ENCODE assay signal across 8 cellular contexts in genomic region chr6:135054575-135055498, GRCh38. TPM values are rescaled to one million over a fixed set of nuclear protein-coding genes. Genes with fewer than 3 reads are reported as not detected.
DNase-seq lines count a peak whose midpoint lies in the region; ATAC-seq, FAIRE-seq and TF ChIP-seq lines count a peak whose summit lies in the region.

Gene HBS1L, minus strand, starts transcription at chr6:135054822. Its CDS starts 131 bp downstream, at chr6:135054691.

- WGBS in H1 (ENCODE audit: extremely low coverage in 1 of 2, insufficient coverage in 1 of 2, insufficient read length in 1 of 2, insufficient replicate concordance in 2 of 2, low coverage in 1 of 2, low lambda C conversion rate in 2 of 2, missing lambda C conversion rate in 1 of 2), 2 experiments = 18% methylated on average over 52 of the region's 53 CpGs; no CpG with 5 or more reads in 1 of the 2 experiments

- H3K18ac ChIP-seq in H1 (ENCODE audit: extremely low read depth, low read length) = peak within 1 kb of the TSS; percentile 84

- POLR2A ChIA-PET in H1 (lab: Charles Lee; ENCODE audit: partially characterized antibody) = interaction anchor here (0.6 to 2.3 kb wide), 16 partner anchors 9 to 1477 kb away, joined by 3 to 10 read pairs (median 4); no protein-coding TSS in a partner anchor

- peak within 1 kb of the TSS; percentile 71 for H3K56ac ChIP-seq in H1 (replicated peaks; ENCODE audit: insufficient read length, low read depth, low read length)

- H3K4ac ChIP-seq in H1 (replicated peaks; ENCODE audit: insufficient read length, low read depth, low read length) = no peak within 1 kb of the TSS

- peak within 1 kb of the TSS; percentile 79; the same call in 1 of the 2 replicates for H2BK12ac ChIP-seq in H1 (ENCODE audit: low read depth, low read length)

- no peak within 1 kb of the TSS for H3K14ac ChIP-seq in H1 (ENCODE audit: insufficient read length)

- H3K4me1 Mint-ChIP-seq in activated CD8-positive, alpha-beta memory T cell treated with anti-CD3 and anti-CD28 coated beads, Interleukin-2, amount 10 ng/mL, durations not matched to agents 7 days and 5 days = peaks cover 37% of the 10 kb centered on the region
- peaks cover 18% of the 10 kb centered on the region for H3K4me1 Mint-ChIP-seq in memory B cell

- no peaks in the 10 kb centered on the region for H3K27me3 Mint-ChIP-seq in activated CD8-positive, alpha-beta memory T cell treated with anti-CD3 and anti-CD28 coated beads, Interleukin-2, amount 10 ng/mL, durations not matched to agents 7 days and 5 days
- H3K27me3 Mint-ChIP-seq in memory B cell = no peaks in the 10 kb centered on the region

- H4K91ac ChIP-seq in H1 (replicated peaks; ENCODE audit: insufficient read length, low read length) = peak within 1 kb of the TSS; percentile 48

- H3K9me3 Mint-ChIP-seq in activated CD8-positive, alpha-beta memory T cell treated with anti-CD3 and anti-CD28 coated beads, Interleukin-2, amount 10 ng/mL, durations not matched to agents 7 days and 5 days (ENCODE audit: low read depth) = no peaks in the 10 kb centered on the region
- no peaks in the 10 kb centered on the region for H3K9me3 Mint-ChIP-seq in memory B cell

- DNase-seq in COR-L47 (lab: John Stamatoyannopoulos, UW) = peak; percentile 89
- DNase-seq in HUDEP-2 (lab: John Stamatoyannopoulos, UW; ENCODE audit: unreplicated experiment in 76 of 76) = peak in 75 of 76 experiments; percentile 88 to 100 (median 99)
- DNase-seq in NT2/D1 (ENCODE audit: low read depth, low spot score) = peak; percentile 94
- peak; percentile 99 for DNase-seq in activated CD8-positive, alpha-beta memory T cell treated with anti-CD3 and anti-CD28 coated beads, Interleukin-2, amount 10 ng/mL, durations not matched to agents 7 days and 5 days
- DNase-seq in H1 (ENCODE audit: low read depth in 1 of 2, low spot score in 2 of 2) = peak; percentile 96 to 97
- peak; percentile 90 to 94 for DNase-seq in memory B cell (ENCODE audit: low spot score in 2 of 2)
- peak; percentile 92 for DNase-seq in stimulated activated CD8-positive, alpha-beta memory T cell treated with anti-CD3 and anti-CD28 coated beads, Interleukin-12 subunit alpha, Interleukin-12 subunit beta, amount 100 ng/mL, for 24 hours (ENCODE audit: extremely low read depth)

- H3K36me3 Mint-ChIP-seq in activated CD8-positive, alpha-beta memory T cell treated with anti-CD3 and anti-CD28 coated beads, Interleukin-2, amount 10 ng/mL, durations not matched to agents 7 days and 5 days = peaks cover 19% of the 10 kb centered on the region
- H3K36me3 Mint-ChIP-seq in memory B cell = peaks cover 6% of the 10 kb centered on the region

- H4K20me1 ChIP-seq in H1 (replicated peaks in 1 of 2; ENCODE audit: control insufficient read depth in 1 of 2, insufficient read depth in 2 of 2, low read length in 2 of 2) = no peaks in the 10 kb centered on the region

- H3K9me3 ChIP-seq in NT2/D1 (ENCODE audit: insufficient read depth, low read length) = no peaks in the 10 kb centered on the region
- H3K9me3 ChIP-seq in H1 (ENCODE audit: insufficient read depth in 2 of 2, low read depth in 1 of 2, low read length in 1 of 2) = no peaks in the 10 kb centered on the region

- H4K5ac ChIP-seq in H1 (ENCODE audit: insufficient read length, low read depth, low read length) = peak within 1 kb of the TSS; percentile 67

- H2BK20ac ChIP-seq in H1 (ENCODE audit: low read length) = no peak within 1 kb of the TSS

- H4K8ac ChIP-seq in H1 (ENCODE audit: extremely low read depth, insufficient read depth, low read length) = peak within 1 kb of the TSS; percentile 96

- peak within 1 kb of the TSS; percentile 94 for H3K27ac ChIP-seq in H1 (ENCODE audit: low read depth, low read length)

- H3K4me2 ChIP-seq in H1 (ENCODE audit: insufficient read depth in 1 of 2, low read depth in 2 of 2, low read length in 2 of 2) = peak within 1 kb of the TSS; percentile 48 to 91

- no peak within 1 kb of the TSS for H2AK5ac ChIP-seq in H1 (ENCODE audit: low read depth, low read length)

- H2BK15ac ChIP-seq in H1 (ENCODE audit: low read length) = 0 out of 2 replicates have a peak within 1 kb of the TSS, but pooled peaks have one; percentile 61

- CTCF ChIA-PET in activated CD8-positive, alpha-beta memory T cell treated with anti-CD3 and anti-CD28 coated beads, Interleukin-2, amount 10 ng/mL, durations not matched to agents 7 days and 5 days (lab: Charles Lee) = interaction anchor here (0.7 to 2.8 kb wide), 14 partner anchors 9 to 170 kb away, joined by 3 to 20 read pairs (median 4); no protein-coding TSS in a partner anchor
- CTCF ChIA-PET in H1 (lab: Charles Lee; ENCODE audit: partially characterized antibody) = interaction anchor here (0.9 to 3.1 kb wide), 4 partner anchors 33 to 1486 kb away, joined by 3 to 12 read pairs (median 6); no protein-coding TSS in a partner anchor

- peak within 1 kb of the TSS; percentile 96 for H2AFZ ChIP-seq in H1 (ENCODE audit: low read length)

- H3K23me2 ChIP-seq in H1 (ENCODE audit: low read depth, low read length) = peaks cover 6% of the 10 kb centered on the region; the same call in 1 of the 2 replicates

- no peak for TF ChIP-seq EP300 in H1 (IDR thresholded peaks at IDR 0.05; ENCODE audit: borderline replicate concordance in 1 of 2, low read depth in 2 of 2, low read length in 2 of 2)

- no peak within 1 kb of the TSS for H2BK120ac ChIP-seq in H1 (replicated peaks; ENCODE audit: low read depth, low read length)

- peak within 1 kb of the TSS; percentile 95 for H2BK5ac ChIP-seq in H1 (ENCODE audit: low read depth, low read length)

- H3K4me3 Mint-ChIP-seq in activated CD8-positive, alpha-beta memory T cell treated with anti-CD3 and anti-CD28 coated beads, Interleukin-2, amount 10 ng/mL, durations not matched to agents 7 days and 5 days = peak within 1 kb of the TSS; percentile 95
- H3K4me3 Mint-ChIP-seq in memory B cell = peak within 1 kb of the TSS; percentile 95

- peak within 1 kb of the TSS; percentile 92 for H3K27ac Mint-ChIP-seq in activated CD8-positive, alpha-beta memory T cell treated with anti-CD3 and anti-CD28 coated beads, Interleukin-2, amount 10 ng/mL, durations not matched to agents 7 days and 5 days
- peak within 1 kb of the TSS; percentile 100 for H3K27ac Mint-ChIP-seq in memory B cell

- peak; percentile 82 for FAIRE-seq in H1 (lab: Jason Lieb, UNC)

- H3K79me1 ChIP-seq in H1 (ENCODE audit: low read depth, low read length) = peaks cover 2% of the 10 kb centered on the region; the same call in 1 of the 2 replicates

- TF ChIP-seq RAD21 in H1 (IDR thresholded peaks at IDR 0.05 in 1 of 2, conservative IDR thresholded peaks at IDR 0.05 in 1 of 2; ENCODE audit: low read depth in 2 of 2, low read length in 2 of 2) = no peak

- H3K27me3 ChIP-seq in NT2/D1 (ENCODE audit: insufficient read depth, insufficient read length) (no peaks in the 10 kb centered on the region), H1 (replicated peaks in 1 of 4; ENCODE audit: control insufficient read depth in 3 of 4, extremely low read depth in 1 of 4, insufficient read depth in 3 of 4, low read length in 3 of 4) (no peaks in the 10 kb centered on the region)

- H3K79me2 ChIP-seq in H1 (ENCODE audit: control insufficient read depth in 1 of 2, insufficient read depth in 2 of 2, low read length in 2 of 2) = peaks cover 20 to 48% of the 10 kb centered on the region in 2 experiments

- H3K4me1 ChIP-seq in NT2/D1 (ENCODE audit: insufficient read depth, insufficient read length) (no peaks in the 10 kb centered on the region), H1 (replicated peaks in 1 of 4; ENCODE audit: control insufficient read depth in 3 of 4, insufficient read depth in 4 of 4, low read length in 3 of 4) (peaks cover 0 to 2% (median 1%) of the 10 kb centered on the region in 4 experiments; a peak in 4 of 7 replicates)

- peak; percentile 91 to 94 for TF ChIP-seq POLR2A in H1 (IDR thresholded peaks at IDR 0.05; ENCODE audit: control extremely low read depth in 1 of 2, low read depth in 2 of 2, low read length in 2 of 2)

- H3K9ac ChIP-seq in NT2/D1 (ENCODE audit: insufficient read length, low read depth) (peak within 1 kb of the TSS; percentile 94), H1 (replicated peaks in 1 of 4; ENCODE audit: extremely low read depth in 1 of 4, low read depth in 3 of 4, low read length in 3 of 4) (peak within 1 kb of the TSS; percentile 91 to 99 (median 96))

- no peak for TF ChIP-seq CTCF in H1 (IDR thresholded peaks at IDR 0.05; ENCODE audit: control extremely low read depth in 1 of 3, insufficient read depth in 1 of 3, low read depth in 1 of 3, low read length in 3 of 3)

- no peak within 1 kb of the TSS for H3K23ac ChIP-seq in H1 (ENCODE audit: insufficient read length)

- ATAC-seq in GM21381 (IDR thresholded peaks at IDR 0.05; ENCODE audit: unreplicated experiment) (peak; percentile 97), memory B cell (ENCODE audit: low read depth) (peak; percentile 95)
- peak; percentile 98 for ATAC-seq in activated CD8-positive, alpha-beta memory T cell treated with anti-CD3 and anti-CD28 coated beads, Interleukin-2, amount 10 ng/mL, durations not matched to agents 7 days and 5 days

- peaks cover 3% of the 10 kb centered on the region for H3K36me3 ChIP-seq in NT2/D1 (ENCODE audit: insufficient read depth, insufficient read length, low read length)
- H3K36me3 ChIP-seq in H1 (ENCODE audit: control insufficient read depth in 2 of 4, insufficient read depth in 4 of 4, low read length in 3 of 4) = peaks cover under 1 to 2% (median 1%) of the 10 kb centered on the region in 4 experiments; a peak in 3 of 8 replicates

- H3K4me3 ChIP-seq in NT2/D1 (ENCODE audit: insufficient read length, low read depth) (peak within 1 kb of the TSS; percentile 92), H1 (ENCODE audit: extremely low read depth in 1 of 4, insufficient read depth in 2 of 4, low read depth in 3 of 4, low read length in 4 of 4) (peak within 1 kb of the TSS; percentile 79 to 99 (median 96))

RNA-seq across cellular contexts. Expression of gene HBS1L, which starts in this region (rescaled TPM):
- 100 to 1,000 TPM in 1 of 2 experiments, 10 to 100 TPM in 1; 92.2 to 112 TPM for total RNA-seq in activated CD8-positive, alpha-beta memory T cell treated with anti-CD3 and anti-CD28 coated beads, Interleukin-2, amount 10 ng/mL, durations not matched to agents 7 days and 5 days
- total RNA-seq in H1 (2021; fragmentation: NEBNext Ultra II Directional; extraction: Animal tissue kit (Norgen Biotek cat#: 25700)) = 96.2 and 97.1 TPM in 2 replicates
- polyA plus RNA-seq in H1 (2011; rRNA removed) = 18.7 and 28.1 TPM in 2 replicates
- 42.2 TPM for polyA plus RNA-seq in H1 (2011; cell fraction: cytosol; rRNA removed)
- polyA plus RNA-seq in H1 (2011; cell fraction: nucleus; rRNA removed) = 17.3 TPM
- polyA plus RNA-seq in H1 (2012, experiment 1 of 2) = 71.3 to 94.0 TPM (median 77.4 TPM) in 4 replicates
- polyA plus RNA-seq in H1 (2012, experiment 2 of 2) = 5.4 TPM
- 50.0 TPM for polyA plus RNA-seq in H1 (2013, experiment 1 of 2)
- 49.0 TPM for polyA plus RNA-seq in H1 (2013, experiment 2 of 2)
- polyA minus RNA-seq in H1 (2011; rRNA and poly(A)+ RNA removed) = 74.1 and 113 TPM in 2 replicates
- polyA minus RNA-seq in H1 (2011; cell fraction: cytosol; rRNA and poly(A)+ RNA removed) = 62.8 TPM
- 66.3 TPM for polyA minus RNA-seq in H1 (2011; cell fraction: nucleus; rRNA and poly(A)+ RNA removed)

Comparison
In these comparisons a context has a peak if more than half of its experiments do, and no peak if none do; other contexts are left out.
1. Peak in every context shown above with its lines: DNase-seq, ATAC-seq, H3K4me3 ChIP-seq and H3K27ac ChIP-seq.